In genomic region chr6:144013486-144013909, GRCh38 we compare ENCODE assay signal across 8 cellular contexts. TPM values are rescaled to one million over a fixed set of nuclear protein-coding genes. Genes with fewer than 3 reads are reported as not detected.
DNase-seq lines count a peak whose midpoint lies in the region; ATAC-seq, FAIRE-seq and TF ChIP-seq lines count a peak whose summit lies in the region.

No MANE protein-coding gene starts in this region.

- H3K27ac ChIP-seq in SJCRH30 (no peak overlapping the region), pancreas (no peak overlapping the region), vagina (no peak overlapping the region)

- peak; percentile 7 for TF ChIP-seq CTCF in GM12801 (IDR thresholded peaks at IDR 0.05; ENCODE audit: extremely low read depth, insufficient read length)
- peak; percentile 69 to 89 (median 84) for TF ChIP-seq CTCF in pancreas (IDR thresholded peaks at IDR 0.05)
- TF ChIP-seq CTCF in vagina (IDR thresholded peaks at IDR 0.05): peak; percentile 74 to 82 (median 75)

- WGBS in pancreas, 2 donors: 13% methylated on average over 8 of the region's 8 CpGs

- ATAC-seq in pancreas (peak; percentile 72 to 91 (median 87)), HG03196 (IDR thresholded peaks at IDR 0.05; ENCODE audit: unreplicated experiment) (no peak)

- peak; percentile 77 for DNase-seq in LoVo (ENCODE audit: low spot score)
- DNase-seq in SJCRH30: peak; percentile 74 to 95
- DNase-seq in activated gamma-delta T cell treated with anti-CD3 and anti-CD28 coated beads, Interleukin-2, amount 50 U/mL, for 16 hours (ENCODE audit: low read depth): peak; percentile 41
- DNase-seq in germinal center (ENCODE audit: low spot score): peak; percentile 47
- peak; percentile 51 to 83 (median 76) for DNase-seq in pancreas
- no peak for DNase-seq in vagina (ENCODE audit: extremely low spot score in 2 of 2)

- intact Hi-C loops in pancreas (cut with DNase I) (loop anchor here in 2 of 3 donors (5.0 to 10.0 kb wide), 2 partner anchors 439 to 441 kb away; no protein-coding TSS in a partner anchor), vagina (cut with DNase I) (loop anchor here (2.0 to 10.0 kb wide), 2 partner anchors 169 to 437 kb away; partner anchors contain the start of gene LTV1)

- H3K4me3 ChIP-seq in SJCRH30 (no peak overlapping the region), pancreas (no peak overlapping the region), vagina (no peak overlapping the region)

- H3K9me3 ChIP-seq in SJCRH30 (replicated peaks) (0 out of 2 replicates have a peak, but pooled peaks cover 4% of the 10 kb centered on the region), pancreas (no peaks in the 10 kb centered on the region), vagina (no peaks in the 10 kb centered on the region)

- H3K36me3 ChIP-seq in SJCRH30 (no peaks in the 10 kb centered on the region), pancreas (no peaks in the 10 kb centered on the region), vagina (no peaks in the 10 kb centered on the region)

- H3K27me3 ChIP-seq in SJCRH30 (no peaks in the 10 kb centered on the region), pancreas (no peaks in the 10 kb centered on the region), vagina (no peaks in the 10 kb centered on the region)

- no peak for FAIRE-seq in pancreas (lab: Jason Lieb, UNC)

- no peak for TF ChIP-seq POLR2A in vagina (IDR thresholded peaks at IDR 0.05)

- 0 out of 2 replicates have a peak, but pooled peaks cover 3% of the 10 kb centered on the region for H3K4me1 ChIP-seq in SJCRH30
- H3K4me1 ChIP-seq in pancreas: no peaks in the 10 kb centered on the region
- H3K4me1 ChIP-seq in vagina: no peaks in the 10 kb centered on the region

RNA-seq across cellular contexts. Expression of gene PLAGL1, which starts 5.4 kb away (rescaled TPM):
- 66.5 and 77.2 TPM in 2 replicates for total RNA-seq in SJCRH30 (2014; rRNA removed; shearing (Covaris generic))
- total RNA-seq in pancreas (10 to 100 TPM; 12.5 to 22.9 (median 14.6) TPM), vagina (23.1 TPM)
- 10 to 100 TPM; 17.3 to 31.6 TPM for polyA plus RNA-seq in pancreas

Comparison
In these comparisons a context has a peak if more than half of its experiments do, and no peak if none do; other contexts are left out.
1. CTCF ChIP-seq: peak in every context shown above with its lines; median percentile 84 in pancreas; 75 in vagina; 7 in GM12801.
2. DNase-seq: peak in LoVo (single experiment), SJCRH30 (2 of 2), activated gamma-delta T cell treated with anti-CD3 and anti-CD28 coated beads, Interleukin-2, amount 50 U/mL, for 16 hours (single experiment), germinal center (single experiment) and pancreas (6 of 6); none in vagina (0 of 2).